In the genomic region with DNA sequence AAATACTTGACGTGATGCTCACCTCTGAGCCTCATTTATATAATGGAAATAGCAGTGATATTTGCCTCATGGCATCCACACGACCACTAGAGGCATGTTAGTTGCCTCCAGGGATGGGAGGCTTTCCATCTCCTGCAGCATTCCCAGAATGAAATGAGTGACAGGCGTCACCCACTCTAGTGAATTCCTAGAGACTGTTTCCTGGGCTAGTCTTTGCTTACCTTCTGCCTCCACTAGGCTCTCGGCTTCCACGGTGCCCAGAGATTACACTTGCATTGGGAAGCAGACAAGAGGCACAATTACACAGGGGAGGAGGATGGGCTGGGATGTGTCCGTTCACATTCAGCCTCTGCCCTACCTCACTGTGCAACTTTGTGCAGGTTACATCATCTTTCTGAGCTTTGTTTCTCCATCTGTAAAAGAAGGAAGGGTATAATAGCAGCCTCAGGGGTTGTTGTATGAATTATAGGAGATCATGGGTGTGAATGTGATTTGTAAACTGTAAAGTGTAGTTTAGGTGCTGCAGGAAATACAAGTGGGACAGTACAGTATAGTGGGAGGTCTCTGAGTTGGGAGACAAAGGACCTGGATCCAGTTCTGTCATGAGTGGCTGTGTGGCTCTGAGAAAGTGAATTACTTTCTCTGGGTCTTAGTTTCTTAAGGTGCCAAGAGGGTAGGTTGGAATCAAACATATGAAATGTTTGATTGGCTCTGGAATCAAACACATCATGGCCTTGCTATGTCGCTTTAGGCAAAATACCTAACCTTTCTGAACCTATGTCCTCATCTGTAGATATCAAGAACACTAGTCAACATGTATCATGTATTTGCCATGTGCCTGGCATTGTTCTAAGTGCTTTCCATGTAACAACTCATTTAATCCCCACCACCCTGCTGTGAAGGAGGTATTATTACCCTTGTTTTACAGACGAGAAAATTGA, we compare ENCODE assay signal across 19 cellular contexts. TPM values are rescaled to one million over a fixed set of nuclear protein-coding genes. Genes with fewer than 3 reads are reported as not detected.
"Had no signal": no experiment of that assay in that cellular context is flagged by ENCODE, and none has a peak within 500 bp of the region (broad histone marks: within the 10 kb centered on the region; RNA-seq: fewer than 3 reads in every experiment).

No MANE protein-coding gene starts in this region.

- H3K4me3 Mint-ChIP-seq: activated naive CD4-positive, alpha-beta T cell treated with anti-CD3 and anti-CD28 coated beads, Interleukin-2, amount 50 U/mL, for 24 hours; natural killer cell; stimulated activated naive CD8-positive, alpha-beta T cell treated with anti-CD3 and anti-CD28 coated beads, Interleukin-15, Interleukin-2, amounts not matched to agents 100 ng/mL and 50 ng/mL, for 24 hours; T-helper 2 cell treated with Interferon-gamma antibody and Interleukin-4, amounts not matched to agents 5 μg/mL and 100 μg/mL, for 36 hours had no signal

- ATAC-seq: left lobe of liver, natural killer cell had no signal

- DNase-seq: activated CD4-positive, alpha-beta T cell treated with anti-CD3 and anti-CD28 coated beads, Interleukin-2, amount 50 U/mL, for 4 hours; activated CD4-positive, CD25-positive, alpha-beta regulatory T cell treated with anti-CD3 and anti-CD28 coated beads, Interleukin-2, amount 50 U/mL, for 72 hours; activated effector memory CD4-positive, alpha-beta T cell treated with Interleukin-2 at 50 U/mL for 16 hours; activated T-cell treated with anti-CD3 and anti-CD28 coated beads, Interleukin-2, amount 50 U/mL, for 1 hour; body of pancreas; cerebellar nuclear complex; head of caudate nucleus; natural killer cell; occipital lobe; stimulated activated CD4-positive, alpha-beta T cell treated with anti-CD3 and anti-CD28 coated beads, Interleukin-4, amount 100 ng/mL, for 1 hour; stimulated activated CD8-positive, alpha-beta memory T cell treated with anti-CD3 and anti-CD28 coated beads, Interleukin-4, amount 100 ng/mL, for 48 hours had no signal

- H3K36me3 Mint-ChIP-seq: activated naive CD4-positive, alpha-beta T cell treated with anti-CD3 and anti-CD28 coated beads, Interleukin-2, amount 50 U/mL, for 24 hours had no signal

- H3K27ac Mint-ChIP-seq: activated naive CD4-positive, alpha-beta T cell treated with anti-CD3 and anti-CD28 coated beads, Interleukin-2, amount 50 U/mL, for 24 hours; natural killer cell; progenitor cell of endocrine pancreas; stimulated activated naive CD8-positive, alpha-beta T cell treated with anti-CD3 and anti-CD28 coated beads, Interleukin-15, Interleukin-2, amounts not matched to agents 100 ng/mL and 50 ng/mL, for 24 hours; T-helper 2 cell treated with Interferon-gamma antibody and Interleukin-4, amounts not matched to agents 5 μg/mL and 100 μg/mL, for 36 hours had no signal

- H3K9me3 ChIP-seq: body of pancreas, esophagus muscularis mucosa had no signal

- H3K4me3 ChIP-seq: body of pancreas, esophagus muscularis mucosa had no signal

RNA-seq across cellular contexts. Expression of gene VSTM2L, which starts 3.6 kb away (rescaled TPM):
- total RNA-seq: dermis microvascular lymphatic vessel endothelial cell, mononuclear cell had no signal
